Comparison of ENCODE assay signal across 12 cellular contexts in the genomic region with DNA sequence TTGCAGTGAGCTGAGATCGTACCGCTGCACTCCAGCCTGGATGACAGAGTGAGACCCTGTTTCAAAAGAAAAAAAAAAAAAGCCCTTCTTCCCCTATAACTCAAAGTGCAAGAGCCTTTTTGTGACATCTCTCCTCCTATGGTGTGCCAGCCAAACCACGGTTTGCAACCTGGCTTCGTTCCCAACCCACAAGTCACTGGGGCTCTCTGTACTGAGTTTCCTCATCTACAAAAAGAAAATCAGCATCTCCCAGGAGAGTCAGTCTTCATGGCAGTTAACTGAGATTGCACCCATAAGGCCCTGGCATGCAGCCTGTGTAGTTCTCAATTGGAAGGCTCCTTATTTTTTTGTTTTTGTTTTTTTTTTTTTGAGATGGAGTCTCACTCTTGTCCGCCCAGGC. TPM values are rescaled to one million over a fixed set of nuclear protein-coding genes. Genes with fewer than 3 reads are reported as not detected.
DNase-seq lines count a peak whose midpoint lies in the region; ATAC-seq and TF ChIP-seq lines count a peak whose summit lies in the region.
"Had no signal": no experiment of that assay in that cellular context is flagged by ENCODE, and none has a peak within 500 bp of the region (broad histone marks: within the 10 kb centered on the region; RNA-seq: fewer than 3 reads in every experiment).

No MANE protein-coding gene starts in this region.

- in situ Hi-C loops in GM23248 (cut with MboI) = no loop called here

- H4K20me1 ChIP-seq in GM23248 (ENCODE audit: insufficient read depth) = no peaks in the 10 kb centered on the region

- ATAC-seq in SK-N-SH treated with all-trans-retinoic acid at 6 μM for 48 hours = peak; percentile 49; the same call in 2 of the 3 replicates
- no peak for ATAC-seq in upper lobe of left lung (ENCODE audit: low FRiP score in 2 of 2)
- ATAC-seq in GM18868 (IDR thresholded peaks at IDR 0.05; ENCODE audit: unreplicated experiment) = no peak

- WGBS in GM23248 (ENCODE audit: low coverage in 1 of 2, low lambda C conversion rate in 2 of 2, missing lambda C conversion rate in 2 of 2), 2 experiments = 66 to 74% methylated on average over 5 of the region's 5 CpGs
- WGBS in upper lobe of left lung, 2 donors = 54 to 57% methylated on average over 3 to 5 of the region's 5 CpGs

- H3K9me3 ChIP-seq in GM23248 (ENCODE audit: low read depth) = no peaks in the 10 kb centered on the region
- no peaks in the 10 kb centered on the region for H3K9me3 ChIP-seq in upper lobe of left lung
- H3K9me3 ChIP-seq in BE2C = no peaks in the 10 kb centered on the region
- H3K9me3 ChIP-seq: SJSA1 had no signal

- H3K4me1 ChIP-seq in GM23248 (ENCODE audit: insufficient read depth) (no peaks in the 10 kb centered on the region), upper lobe of left lung (no peaks in the 10 kb centered on the region), BE2C (no peaks in the 10 kb centered on the region)
- H3K4me1 ChIP-seq: SJSA1 had no signal

- TF ChIP-seq CTCF in foreskin fibroblast (IDR thresholded peaks at IDR 0.05; ENCODE audit: low read depth, low read length) (no peak), upper lobe of left lung (IDR thresholded peaks at IDR 0.05) (no peak), BE2C (IDR thresholded peaks at IDR 0.05; ENCODE audit: low read depth, low read length) (no peak)

- no peak overlapping the region for H3K4me3 ChIP-seq in GM23248
- no peak overlapping the region for H3K4me3 ChIP-seq in foreskin fibroblast (ENCODE audit: low read depth in 1 of 2, low read length in 2 of 2)
- no peak overlapping the region for H3K4me3 ChIP-seq in upper lobe of left lung
- H3K4me3 ChIP-seq in BE2C (ENCODE audit: low read depth, low read length) = no peak overlapping the region
- H3K4me3 ChIP-seq: SJSA1 had no signal

- H3K4me2 ChIP-seq in GM23248 (ENCODE audit: unreplicated experiment) = no peak overlapping the region

- no peak overlapping the region for H2AFZ ChIP-seq in GM23248

- no peaks in the 10 kb centered on the region for H3K79me2 ChIP-seq in GM23248 (ENCODE audit: insufficient read depth)

- DNase-seq in Ammon's horn (ENCODE audit: low spot score) = peak; percentile 67
- DNase-seq in GM23248 = peak; percentile 62
- DNase-seq in foreskin fibroblast = peak; percentile 22 to 59
- no peak for DNase-seq in upper lobe of left lung
- no peak for DNase-seq in BE2C
- no peak for DNase-seq in NCI-H69 (lab: John Stamatoyannopoulos, UW)
- DNase-seq: effector memory CD4-positive, alpha-beta T cell; kidney glomerular epithelial cell; NCI-H1092 had no signal

- H3K9ac ChIP-seq in GM23248 = no peak overlapping the region

- no peak overlapping the region for H3K27ac ChIP-seq in GM23248
- H3K27ac ChIP-seq in upper lobe of left lung = no peak overlapping the region
- H3K27ac ChIP-seq: SJSA1 had no signal

- TF ChIP-seq POLR2A in upper lobe of left lung (IDR thresholded peaks at IDR 0.05) = no peak

- H3K27me3 ChIP-seq in GM23248 (replicated peaks; ENCODE audit: insufficient read depth) = no peaks in the 10 kb centered on the region
- H3K27me3 ChIP-seq in upper lobe of left lung = no peaks in the 10 kb centered on the region
- no peaks in the 10 kb centered on the region for H3K27me3 ChIP-seq in BE2C
- H3K27me3 ChIP-seq: SJSA1 had no signal

- H3K36me3 ChIP-seq in GM23248 (ENCODE audit: low read depth) (peaks cover 7% of the 10 kb centered on the region; the same call in 1 of the 2 replicates), upper lobe of left lung (peaks cover 0 to 55% (median 28%) of the 10 kb centered on the region in 4 donors), BE2C (peaks cover 12% of the 10 kb centered on the region)

- no peaks in the 10 kb centered on the region for H3F3A ChIP-seq in GM23248 (ENCODE audit: insufficient read depth)

- no peaks in the 10 kb centered on the region for H3K9me2 ChIP-seq in GM23248 (ENCODE audit: insufficient read depth)

- TF ChIP-seq EP300 in upper lobe of left lung (IDR thresholded peaks at IDR 0.05) = no peak

TF ChIP-seq in SK-N-SH treated with all-trans-retinoic acid at 6 μM for 48 hours, 23 proteins besides CTCF, POLR2A, EP300 and RAD21:
- no peak for TF ChIP-seq PPARA (CRISPR knock-in tag; IDR thresholded peaks at IDR 0.05; ENCODE audit: borderline replicate concordance)
- TF ChIP-seq, protein P1, sequence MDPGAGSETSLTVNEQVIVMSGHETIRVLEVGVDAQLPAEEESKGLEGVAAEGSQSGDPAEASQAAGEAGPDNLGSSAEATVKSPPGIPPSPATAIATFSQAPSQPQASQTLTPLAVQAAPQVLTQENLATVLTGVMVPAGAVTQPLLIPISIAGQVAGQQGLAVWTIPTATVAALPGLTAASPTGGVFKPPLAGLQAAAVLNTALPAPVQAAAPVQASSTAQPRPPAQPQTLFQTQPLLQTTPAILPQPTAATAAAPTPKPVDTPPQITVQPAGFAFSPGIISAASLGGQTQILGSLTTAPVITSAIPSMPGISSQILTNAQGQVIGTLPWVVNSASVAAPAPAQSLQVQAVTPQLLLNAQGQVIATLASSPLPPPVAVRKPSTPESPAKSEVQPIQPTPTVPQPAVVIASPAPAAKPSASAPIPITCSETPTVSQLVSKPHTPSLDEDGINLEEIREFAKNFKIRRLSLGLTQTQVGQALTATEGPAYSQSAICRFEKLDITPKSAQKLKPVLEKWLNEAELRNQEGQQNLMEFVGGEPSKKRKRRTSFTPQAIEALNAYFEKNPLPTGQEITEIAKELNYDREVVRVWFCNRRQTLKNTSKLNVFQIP (CRISPR knock-in tag; IDR thresholded peaks at IDR 0.05; ENCODE audit: borderline replicate concordance, low read depth) = no peak
- TF ChIP-seq SNAI2 (CRISPR knock-in tag; IDR thresholded peaks at IDR 0.05) = no peak
- TF ChIP-seq ZNF70 (CRISPR knock-in tag; IDR thresholded peaks at IDR 0.05) = no peak
- no peak for TF ChIP-seq ESRRG (CRISPR knock-in tag; IDR thresholded peaks at IDR 0.05)
- no peak for TF ChIP-seq ZFP3 (CRISPR knock-in tag; IDR thresholded peaks at IDR 0.05)
TF ChIP-seq in SK-N-SH treated with all-trans-retinoic acid at 6 μM for 48 hours: peak in this region for 0.

RNA-seq across cellular contexts. Expression of gene ODF2, which starts 14.8 kb away (rescaled TPM):
- total RNA-seq in GM23248 (2014; rRNA removed; shearing (Covaris generic)) = 29.5 and 37.9 TPM in 2 replicates
- polyA plus RNA-seq in GM23248 (2016; fragmentation: Nextera tagmentation; extraction: Ambion mirVana) = 32.1 and 34.8 TPM in 2 replicates
- total RNA-seq in upper lobe of left lung = 10 to 100 TPM; 12.2 to 50.3 (median 22.5) TPM
- polyA plus RNA-seq in BE2C (2012; ENCODE audit: insufficient read depth, insufficient read length, low read depth) = 20.6 TPM

RNA-seq across cellular contexts. Expression of gene GLE1, which starts 34.0 kb away (rescaled TPM):
- 27.1 and 31.5 TPM in 2 replicates for total RNA-seq in GM23248 (2014; rRNA removed; shearing (Covaris generic))
- 18.1 and 18.5 TPM in 2 replicates for polyA plus RNA-seq in GM23248 (2016; fragmentation: Nextera tagmentation; extraction: Ambion mirVana)
- 10 to 100 TPM; 19.0 to 36.7 (median 24.5) TPM for total RNA-seq in upper lobe of left lung
- polyA plus RNA-seq in BE2C (2012; ENCODE audit: insufficient read depth, insufficient read length, low read depth) = 3.3 TPM

RNA-seq across cellular contexts. Expression of gene CERCAM, which starts 49.9 kb away (rescaled TPM):
- total RNA-seq in GM23248 (2014; rRNA removed; shearing (Covaris generic)) = 474 and 525 TPM in 2 replicates
- 596 and 633 TPM in 2 replicates for polyA plus RNA-seq in GM23248 (2016; fragmentation: Nextera tagmentation; extraction: Ambion mirVana)
- total RNA-seq in upper lobe of left lung = 10 to 100 TPM in 5 of 6 donors, 1 to 10 TPM in 1; 9.2 to 47.1 (median 15.4) TPM
- 7.8 TPM for polyA plus RNA-seq in BE2C (2012; ENCODE audit: insufficient read depth, insufficient read length, low read depth)

Comparison
In these comparisons a context has a peak if more than half of its experiments do, and no peak if none do; other contexts are left out.
1. DNase-seq: peak in Ammon's horn (single experiment), GM23248 (single experiment) and foreskin fibroblast (2 of 2); none in upper lobe of left lung (0 of 2), BE2C (single experiment) and NCI-H69 (single experiment).